ENCODE assay signal across 8 cellular contexts in genomic region chr10:100338434-100339036, GRCh38. TPM values are rescaled to one million over a fixed set of nuclear protein-coding genes. Genes with fewer than 3 reads are reported as not detected.
A peak's percentile ranks its signal among the peaks of the same experiment; 100 is the strongest.
DNase-seq lines count a peak whose midpoint lies in the region; ATAC-seq and TF ChIP-seq lines count a peak whose summit lies in the region.

No MANE protein-coding gene starts in this region.

- peak overlapping the region; percentile 13 for H3K27ac Mint-ChIP-seq in activated T-helper 17 cell treated with anti-CD3 and anti-CD28 coated beads, Interleukin-2, amount 50 U/mL, for 72 hours

- in situ Hi-C loops in transverse colon (cut with MboI; ENCODE audit: low pct_ligation_motif_present in 1 of 4, low pct_unique_long_range_greater_than_20kb in 1 of 4, low sequenced_read_pairs in 3 of 4) = loop anchor here in 2 of 4 donors (25.0 kb wide), 1 partner anchor 174 kb away; the partner anchor contains the start of gene SEC31B (in 2 of the 2)

- H3K27me3 ChIP-seq in ovary = no peaks in the 10 kb centered on the region
- H3K27me3 ChIP-seq in transverse colon = peaks cover 16% of the 10 kb centered on the region

- WGBS in ovary, 3 donors = 50 to 51% (median 51%) methylated on average over 4 of the region's 4 CpGs
- 57 to 71% methylated on average over 2 to 4 of the region's 4 CpGs for WGBS in transverse colon (ENCODE audit: low coverage in 1 of 2), 2 donors

- no peak overlapping the region for H3K27ac ChIP-seq in RWPE1
- H3K27ac ChIP-seq in ovary = no peak overlapping the region
- no peak overlapping the region for H3K27ac ChIP-seq in transverse colon

- peak; percentile 79 for ATAC-seq in activated T-helper 17 cell treated with anti-CD3 and anti-CD28 coated beads, Interleukin-2, amount 50 U/mL, for 72 hours (replicated peaks)
- no peak for ATAC-seq in HG03521 (IDR thresholded peaks at IDR 0.05; ENCODE audit: unreplicated experiment)

- no peaks in the 10 kb centered on the region for H3K9me3 ChIP-seq in ovary
- no peaks in the 10 kb centered on the region for H3K9me3 ChIP-seq in transverse colon

- intact Hi-C loops in ovary (cut with DNase I) (loop anchor here in 1 of 4 donors (1.0 to 10.0 kb wide), 3 partner anchors 95 to 536 kb away; partner anchors contain the start of gene SEC31B), transverse colon (cut with DNase I; ENCODE audit: low total_unique reads) (loop anchor here (2.0 kb wide), 1 partner anchor 96 kb away; no protein-coding TSS in a partner anchor)

- TF ChIP-seq CTCF in GM12864 (IDR thresholded peaks at IDR 0.05; ENCODE audit: low read depth, low read length, missing control alignments) = peak; percentile 88
- peak; percentile 93 for TF ChIP-seq CTCF in RWPE1 (conservative IDR thresholded peaks at IDR 0.05; ENCODE audit: low read depth)
- peak; percentile 92 for TF ChIP-seq CTCF in fibroblast of villous mesenchyme (IDR thresholded peaks at IDR 0.05; ENCODE audit: insufficient read depth, low read depth, low read length)
- TF ChIP-seq CTCF in ovary (IDR thresholded peaks at IDR 0.05) = peak; percentile 64 to 87 (median 77)
- TF ChIP-seq CTCF in transverse colon (IDR thresholded peaks at IDR 0.05) = peak; percentile 89 to 94 (median 94)

- POLR2A ChIA-PET in RWPE1 (lab: Yijun Ruan, JAX; ENCODE audit: low non-redundant PET) = interaction anchor here (0.6 kb wide), 1 partner anchor 489 kb away, joined by 3 read pairs; no protein-coding TSS in a partner anchor

- H3K4me3 ChIP-seq in GM12864 (ENCODE audit: low read depth, low read length) (no peak overlapping the region), fibroblast of villous mesenchyme (ENCODE audit: low read depth, low read length) (no peak overlapping the region), ovary (no peak overlapping the region), transverse colon (no peak overlapping the region)

- H3K9me3 Mint-ChIP-seq in activated T-helper 17 cell treated with anti-CD3 and anti-CD28 coated beads, Interleukin-2, amount 50 U/mL, for 72 hours = no peaks in the 10 kb centered on the region

- H3K36me3 Mint-ChIP-seq in activated T-helper 17 cell treated with anti-CD3 and anti-CD28 coated beads, Interleukin-2, amount 50 U/mL, for 72 hours (ENCODE audit: low read depth) = no peaks in the 10 kb centered on the region

- no peak for DNase-seq in GM12864 (ENCODE audit: low read depth)
- DNase-seq in HuH-7 (ENCODE audit: low spot score) = peak; percentile 68
- peak; percentile 84 for DNase-seq in RWPE1 (ENCODE audit: low spot score)
- peak; percentile 55 for DNase-seq in fibroblast of villous mesenchyme (ENCODE audit: low read depth)
- peak; percentile 67 to 89 (median 84) for DNase-seq in ovary
- peak; percentile 83 for DNase-seq in transverse colon

- no peaks in the 10 kb centered on the region for H3K4me1 Mint-ChIP-seq in activated T-helper 17 cell treated with anti-CD3 and anti-CD28 coated beads, Interleukin-2, amount 50 U/mL, for 72 hours

- CTCF ChIA-PET in RWPE1 (lab: Yijun Ruan, JAX) = interaction anchor here (0.5 to 5.6 kb wide), 11 partner anchors 21 to 1293 kb away, joined by 3 to 39 read pairs (median 3); no protein-coding TSS in a partner anchor

- H3K4me1 ChIP-seq in ovary (ENCODE audit: insufficient read depth) = no peaks in the 10 kb centered on the region
- H3K4me1 ChIP-seq in transverse colon = peaks cover 0 to 12% (median 0%) of the 10 kb centered on the region in 4 donors

- TF ChIP-seq POLR2A in ovary (IDR thresholded peaks at IDR 0.05) (no peak), transverse colon (IDR thresholded peaks at IDR 0.05) (no peak)

- TF ChIP-seq EP300 in ovary (IDR thresholded peaks at IDR 0.05) (no peak), transverse colon (IDR thresholded peaks at IDR 0.05; ENCODE audit: low read depth) (no peak)

- H3K4me3 Mint-ChIP-seq in activated T-helper 17 cell treated with anti-CD3 and anti-CD28 coated beads, Interleukin-2, amount 50 U/mL, for 72 hours = no peak overlapping the region

- H3K27me3 Mint-ChIP-seq in activated T-helper 17 cell treated with anti-CD3 and anti-CD28 coated beads, Interleukin-2, amount 50 U/mL, for 72 hours = peaks cover 4% of the 10 kb centered on the region

- H3K36me3 ChIP-seq in ovary (no peaks in the 10 kb centered on the region), transverse colon (no peaks in the 10 kb centered on the region)

RNA-seq across cellular contexts. Expression of gene SCD, which starts 8.5 kb away (rescaled TPM):
- 100 to 1,000 TPM in 1 of 2 donors, 10 to 100 TPM in 1; 99.1 to 160 TPM for total RNA-seq in activated T-helper 17 cell treated with anti-CD3 and anti-CD28 coated beads, Interleukin-2, amount 50 U/mL, for 72 hours
- total RNA-seq in fibroblast of villous mesenchyme = 819 and 937 TPM in 2 replicates
- total RNA-seq in ovary = 100 to 1,000 TPM in 2 of 7 donors, 10 to 100 TPM in 5; 21.6 to 302 (median 72.7) TPM
- polyA plus RNA-seq in ovary = 100 to 1,000 TPM in 1 of 2 donors, 10 to 100 TPM in 1; 21.1 to 274 TPM
- total RNA-seq in transverse colon = 10 to 100 TPM in 3 of 4 donors, 1 to 10 TPM in 1; 9.2 to 62.1 (median 21.8) TPM

RNA-seq across cellular contexts. Expression of gene PKD2L1, which starts 8.5 kb away (rescaled TPM):
- total RNA-seq in activated T-helper 17 cell treated with anti-CD3 and anti-CD28 coated beads, Interleukin-2, amount 50 U/mL, for 72 hours = under 1 TPM; 0.30 to 0.66 TPM
- not detected in 2 replicates for total RNA-seq in fibroblast of villous mesenchyme
- total RNA-seq in ovary = 1 to 10 TPM in 1 of 7 donors, not detected in 6; 2.2 TPM
- 1 to 10 TPM in 1 of 2 donors, under 1 TPM in 1; 0.02 to 2.5 TPM for polyA plus RNA-seq in ovary
- 1 to 10 TPM in 1 of 4 donors, under 1 TPM in 1, not detected in 2; 0.14 to 1.9 TPM for total RNA-seq in transverse colon

RNA-seq across cellular contexts. Expression of gene BLOC1S2, which starts 52.1 kb away (rescaled TPM):
- total RNA-seq in activated T-helper 17 cell treated with anti-CD3 and anti-CD28 coated beads, Interleukin-2, amount 50 U/mL, for 72 hours = 10 to 100 TPM; 54.1 to 59.3 TPM
- total RNA-seq in fibroblast of villous mesenchyme = 35.0 and 40.9 TPM in 2 replicates
- total RNA-seq in ovary = 10 to 100 TPM; 14.4 to 34.4 (median 24.6) TPM
- 10 to 100 TPM; 22.5 to 24.7 TPM for polyA plus RNA-seq in ovary
- 10 to 100 TPM in 2 of 4 donors, 1 to 10 TPM in 1, not detected in 1; 1.1 to 20.3 (median 13.4) TPM for total RNA-seq in transverse colon
